ENCODE assay signal across 17 cellular contexts in genomic region chr21:33115586-33116541, GRCh38. TPM values are rescaled to one million over a fixed set of nuclear protein-coding genes. Genes with fewer than 3 reads are reported as not detected.
DNase-seq lines count a peak whose midpoint lies in the region; ATAC-seq and TF ChIP-seq lines count a peak whose summit lies in the region.
"Had no signal": no experiment of that assay in that cellular context is flagged by ENCODE, and none has a peak within 500 bp of the region (broad histone marks: within the 10 kb centered on the region; RNA-seq: fewer than 3 reads in every experiment).

No MANE protein-coding gene starts in this region.

- intact Hi-C loops in dorsolateral prefrontal cortex (cut with DNase I) (loop anchor here (1.0 to 5.0 kb wide), 3 partner anchors 37 to 139 kb away; no protein-coding TSS in a partner anchor), sigmoid colon (cut with DNase I) (no loop called here)

- H3K4me1 Mint-ChIP-seq in activated naive CD8-positive, alpha-beta T cell treated with anti-CD3 and anti-CD28 coated beads, Interleukin-2, amount 10 ng/mL, durations not matched to agents 7 days and 5 days = peaks cover 9% of the 10 kb centered on the region
- peaks cover 12% of the 10 kb centered on the region for H3K4me1 Mint-ChIP-seq in activated naive CD8-positive, alpha-beta T cell treated with anti-CD3 and anti-CD28 coated beads, Interleukin-2, amount 50 U/mL, for 24 hours

- peak overlapping the region in 22 of 59 donors; percentile 3 to 42 (median 18) for H3K4me3 ChIP-seq in dorsolateral prefrontal cortex
- H3K4me3 ChIP-seq in sigmoid colon = no peak overlapping the region
- H3K4me3 ChIP-seq: prostate gland had no signal

- peak overlapping the region; percentile 50 to 98 (median 92) for H3K27ac ChIP-seq in dorsolateral prefrontal cortex
- no peak overlapping the region for H3K27ac ChIP-seq in sigmoid colon
- H3K27ac ChIP-seq: prostate gland had no signal

- ATAC-seq in activated naive CD8-positive, alpha-beta T cell treated with anti-CD3 and anti-CD28 coated beads, Interleukin-2, amount 10 ng/mL, durations not matched to agents 7 days and 5 days (ENCODE audit: low read depth) = no peak
- ATAC-seq in activated naive CD8-positive, alpha-beta T cell treated with anti-CD3 and anti-CD28 coated beads, Interleukin-2, amount 50 U/mL, for 24 hours = no peak
- no peak for ATAC-seq in GM19463 (IDR thresholded peaks at IDR 0.05; ENCODE audit: unreplicated experiment)
- ATAC-seq: HCT116; stimulated activated naive CD8-positive, alpha-beta T cell treated with anti-CD3 and anti-CD28 coated beads, Interleukin-15, Interleukin-2, amounts not matched to agents 100 U/mL and 50 U/mL, for 24 hours had no signal

- no peak for TF ChIP-seq EP300 in sigmoid colon (IDR thresholded peaks at IDR 0.05)

- TF ChIP-seq POLR2A in sigmoid colon (IDR thresholded peaks at IDR 0.05) = no peak

- H3K4me1 ChIP-seq in sigmoid colon = no peaks in the 10 kb centered on the region
- H3K4me1 ChIP-seq: prostate gland had no signal

- H3K9me3 ChIP-seq in sigmoid colon = no peaks in the 10 kb centered on the region
- H3K9me3 ChIP-seq: prostate gland had no signal

- H3K27me3 ChIP-seq in dorsolateral prefrontal cortex (peaks cover 0 to 25% (median 5%) of the 10 kb centered on the region in 45 donors), sigmoid colon (peaks cover 7 to 70% (median 14%) of the 10 kb centered on the region in 3 donors)

- no peak overlapping the region for H3K27ac Mint-ChIP-seq in activated naive CD8-positive, alpha-beta T cell treated with anti-CD3 and anti-CD28 coated beads, Interleukin-2, amount 10 ng/mL, durations not matched to agents 7 days and 5 days
- no peak overlapping the region for H3K27ac Mint-ChIP-seq in activated naive CD8-positive, alpha-beta T cell treated with anti-CD3 and anti-CD28 coated beads, Interleukin-2, amount 50 U/mL, for 24 hours
- H3K27ac Mint-ChIP-seq: activated CD4-positive, alpha-beta T cell treated with anti-CD3 and anti-CD28 coated beads, Interleukin-2, amount 10 ng/mL, durations not matched to agents 7 days and 5 days had no signal

- POLR2A ChIA-PET in activated naive CD8-positive, alpha-beta T cell treated with anti-CD3 and anti-CD28 coated beads, Interleukin-2, amount 10 ng/mL, durations not matched to agents 7 days and 5 days (lab: Charles Lee) = no interaction called here

- peaks cover 41% of the 10 kb centered on the region for H3K27me3 Mint-ChIP-seq in activated naive CD8-positive, alpha-beta T cell treated with anti-CD3 and anti-CD28 coated beads, Interleukin-2, amount 10 ng/mL, durations not matched to agents 7 days and 5 days
- peaks cover 16% of the 10 kb centered on the region for H3K27me3 Mint-ChIP-seq in activated naive CD8-positive, alpha-beta T cell treated with anti-CD3 and anti-CD28 coated beads, Interleukin-2, amount 50 U/mL, for 24 hours

- H3K36me3 ChIP-seq in sigmoid colon = no peaks in the 10 kb centered on the region
- H3K36me3 ChIP-seq: prostate gland had no signal

- no peaks in the 10 kb centered on the region for H3K9me3 Mint-ChIP-seq in activated naive CD8-positive, alpha-beta T cell treated with anti-CD3 and anti-CD28 coated beads, Interleukin-2, amount 10 ng/mL, durations not matched to agents 7 days and 5 days
- no peaks in the 10 kb centered on the region for H3K9me3 Mint-ChIP-seq in activated naive CD8-positive, alpha-beta T cell treated with anti-CD3 and anti-CD28 coated beads, Interleukin-2, amount 50 U/mL, for 24 hours
- H3K9me3 Mint-ChIP-seq: activated CD4-positive, alpha-beta T cell treated with anti-CD3 and anti-CD28 coated beads, Interleukin-2, amount 10 ng/mL, durations not matched to agents 7 days and 5 days had no signal

- peak overlapping the region; percentile 31 for H3K4me3 Mint-ChIP-seq in activated naive CD8-positive, alpha-beta T cell treated with anti-CD3 and anti-CD28 coated beads, Interleukin-2, amount 10 ng/mL, durations not matched to agents 7 days and 5 days
- H3K4me3 Mint-ChIP-seq in activated naive CD8-positive, alpha-beta T cell treated with anti-CD3 and anti-CD28 coated beads, Interleukin-2, amount 50 U/mL, for 24 hours = no peak overlapping the region
- H3K4me3 Mint-ChIP-seq: activated CD4-positive, alpha-beta T cell treated with anti-CD3 and anti-CD28 coated beads, Interleukin-2, amount 10 ng/mL, durations not matched to agents 7 days and 5 days had no signal

- WGBS in sigmoid colon, 2 donors = 77 to 78% methylated on average over 22 of the region's 22 CpGs

- DNase-seq in activated naive CD8-positive, alpha-beta T cell treated with anti-CD3 and anti-CD28 coated beads, Interleukin-2, amount 10 ng/mL, durations not matched to agents 7 days and 5 days = no peak
- no peak for DNase-seq in activated naive CD8-positive, alpha-beta T cell treated with anti-CD3 and anti-CD28 coated beads, Interleukin-2, amount 50 U/mL, for 24 hours
- DNase-seq in NCI-H524 (lab: John Stamatoyannopoulos, UW) (peak; percentile 89 to 95), dorsolateral prefrontal cortex (peak; percentile 73 to 91 (median 81)), sigmoid colon (peak; percentile 57), CD1c-positive myeloid dendritic cell (ENCODE audit: extremely low spot score) (no peak), DMS153 (lab: John Stamatoyannopoulos, UW) (no peak)
- DNase-seq: activated effector memory CD4-positive, alpha-beta T cell treated with Interleukin-2 at 50 U/mL for 16 hours; mammary epithelial cell; NCI-H1092 treated with DMSO at 0.1 percent for 48 hours; stimulated activated CD4-positive, alpha-beta T cell treated with anti-CD3 and anti-CD28 coated beads, Interleukin-4, amount 100 ng/mL, for 24 hours; stimulated activated naive CD8-positive, alpha-beta T cell treated with anti-CD3 and anti-CD28 coated beads, Interleukin-15, Interleukin-2, amounts not matched to agents 100 U/mL and 50 U/mL, for 24 hours had no signal

- H3K36me3 Mint-ChIP-seq in activated naive CD8-positive, alpha-beta T cell treated with anti-CD3 and anti-CD28 coated beads, Interleukin-2, amount 10 ng/mL, durations not matched to agents 7 days and 5 days = no peaks in the 10 kb centered on the region
- no peaks in the 10 kb centered on the region for H3K36me3 Mint-ChIP-seq in activated naive CD8-positive, alpha-beta T cell treated with anti-CD3 and anti-CD28 coated beads, Interleukin-2, amount 50 U/mL, for 24 hours (ENCODE audit: low read depth)

- TF ChIP-seq CTCF in dorsolateral prefrontal cortex (IDR thresholded peaks at IDR 0.05 in 54 of 56, conservative IDR thresholded peaks at IDR 0.05 in 2 of 56; ENCODE audit: low read depth in 1 of 56, partially characterized antibody in 56 of 56) (peak in 2 of 56 donors; percentile 11 to 15), sigmoid colon (IDR thresholded peaks at IDR 0.05) (no peak)

RNA-seq across cellular contexts. Expression of gene OLIG1, which starts 45.9 kb away (rescaled TPM):
- total RNA-seq in activated naive CD8-positive, alpha-beta T cell treated with anti-CD3 and anti-CD28 coated beads, Interleukin-2, amount 10 ng/mL, durations not matched to agents 7 days and 5 days = not detected
- total RNA-seq in dorsolateral prefrontal cortex (100 to 1,000 TPM in 77 of 120 experiments, 10 to 100 TPM in 43; 30.7 to 365 (median 119) TPM), sigmoid colon (not detected)
- not detected for polyA plus RNA-seq in sigmoid colon
- total RNA-seq: activated CD4-positive, alpha-beta T cell treated with anti-CD3 and anti-CD28 coated beads, Interleukin-2, amount 10 ng/mL, durations not matched to agents 7 days and 5 days; HT-29; mammary epithelial cell had no signal
- polyA plus RNA-seq: mammary epithelial cell had no signal

Comparison
In these comparisons a context has a peak if more than half of its experiments do, and no peak if none do; other contexts are left out.
1. DNase-seq: peak in NCI-H524 (2 of 2), dorsolateral prefrontal cortex (10 of 10) and sigmoid colon (single experiment); none in activated naive CD8-positive, alpha-beta T cell treated with anti-CD3 and anti-CD28 coated beads, Interleukin-2, amount 10 ng/mL, durations not matched to agents 7 days and 5 days (single experiment), activated naive CD8-positive, alpha-beta T cell treated with anti-CD3 and anti-CD28 coated beads, Interleukin-2, amount 50 U/mL, for 24 hours (single experiment), CD1c-positive myeloid dendritic cell (single experiment) and DMS153 (single experiment).
2. H3K27ac ChIP-seq: peak in dorsolateral prefrontal cortex (59 of 59); none in sigmoid colon (0 of 4).
3. RNA of gene OLIG1, which starts 45.9 kb away (total RNA-seq): 30.7 to 365 TPM in dorsolateral prefrontal cortex; not detected in activated naive CD8-positive, alpha-beta T cell treated with anti-CD3 and anti-CD28 coated beads, Interleukin-2, amount 10 ng/mL, durations not matched to agents 7 days and 5 days and not detected in sigmoid colon; every median in the first group is over 10 times any median in the second.